ENCODE assay signal across 23 cellular contexts in the genomic region with DNA sequence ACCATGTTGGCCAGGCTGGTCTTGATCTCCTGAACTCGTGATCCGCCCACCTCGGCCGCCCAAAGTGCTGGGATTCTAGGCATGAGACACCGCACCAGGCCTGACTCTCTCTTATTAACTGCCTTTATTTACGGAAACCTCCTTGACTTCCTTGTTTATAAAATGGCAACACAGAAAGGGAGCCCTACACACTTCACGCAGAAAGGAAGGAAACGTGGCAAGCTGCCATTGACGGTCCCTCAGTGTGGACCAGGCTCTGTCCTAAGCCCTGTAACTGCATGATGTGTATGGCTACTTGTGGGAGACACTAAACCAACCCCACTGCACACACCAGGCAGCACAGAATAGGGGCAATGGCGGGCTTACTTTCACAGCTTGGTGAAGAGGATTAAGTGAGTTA. TPM values are rescaled to one million over a fixed set of nuclear protein-coding genes. Genes with fewer than 3 reads are reported as not detected.
A peak's percentile ranks its signal among the peaks of the same experiment; 100 is the strongest.
DNase-seq lines count a peak whose midpoint lies in the region; ATAC-seq, FAIRE-seq and TF ChIP-seq lines count a peak whose summit lies in the region.
"Had no signal": no experiment of that assay in that cellular context is flagged by ENCODE, and none has a peak within 500 bp of the region (broad histone marks: within the 10 kb centered on the region; RNA-seq: fewer than 3 reads in every experiment).

No MANE protein-coding gene starts in this region.

- peaks cover 18% of the 10 kb centered on the region for H3K36me3 Mint-ChIP-seq in chondrocyte (ENCODE audit: low read depth)
- H3K36me3 Mint-ChIP-seq in CD8-positive, alpha-beta T cell, result peaks cover 83% of the 10 kb centered on the region

- H3K27me3 Mint-ChIP-seq in chondrocyte (ENCODE audit: low read depth), result no peaks in the 10 kb centered on the region
- H3K27me3 Mint-ChIP-seq in CD8-positive, alpha-beta T cell (ENCODE audit: low read depth), result no peaks in the 10 kb centered on the region
- H3K27me3 Mint-ChIP-seq: activated CD8-positive, alpha-beta T cell treated with anti-CD3 and anti-CD28 coated beads for 36 hours; CD8-positive, alpha-beta memory T cell; IgD-negative memory B cell had no signal

- no peak for ATAC-seq in lung (ENCODE audit: insufficient read depth, low FRiP score)
- no peak for ATAC-seq in CD8-positive, alpha-beta T cell
- ATAC-seq in GM19023 (IDR thresholded peaks at IDR 0.05; ENCODE audit: unreplicated experiment), result no peak
- ATAC-seq: activated CD8-positive, alpha-beta T cell treated with anti-CD3 and anti-CD28 coated beads for 36 hours; body of pancreas; SK-N-SH treated with all-trans-retinoic acid at 6 μM for 48 hours had no signal

- TF ChIP-seq POLR2A in esophagus squamous epithelium (IDR thresholded peaks at IDR 0.05), result no peak

- H3K4me3 Mint-ChIP-seq in chondrocyte (ENCODE audit: unreplicated experiment), result no peak overlapping the region
- no peak overlapping the region for H3K4me3 Mint-ChIP-seq in CD8-positive, alpha-beta T cell
- H3K4me3 Mint-ChIP-seq: activated CD8-positive, alpha-beta T cell treated with anti-CD3 and anti-CD28 coated beads for 36 hours; IgD-negative memory B cell had no signal

- peak; percentile 49 for DNase-seq in chondrocyte (ENCODE audit: low spot score)
- no peak for DNase-seq in esophagus squamous epithelium (lab: John Stamatoyannopoulos, UW)
- DNase-seq in lung (ENCODE audit: low spot score), result no peak
- DNase-seq in CD8-positive, alpha-beta T cell, result no peak
- DNase-seq in activated naive CD4-positive, alpha-beta T cell treated with Interleukin-2 at 50 U/mL for 16 hours, result no peak
- DNase-seq in frontal cortex (ENCODE audit: low spot score in 2 of 2), result no peak
- DNase-seq: activated CD4-positive, CD25-positive, alpha-beta regulatory T cell; activated CD8-positive, alpha-beta T cell treated with anti-CD3 and anti-CD28 coated beads for 36 hours; activated naive CD4-positive, alpha-beta T cell treated with anti-CD3 and anti-CD28 coated beads, Interleukin-2, amount 50 U/mL, for 16 hours; activated T-cell treated with anti-CD3 and anti-CD28 coated beads, Interleukin-2, amount 50 U/mL, for 1 hour; CD8-positive, alpha-beta memory T cell; DMS53; NCI-H1417 treated with DMSO at 0.1 percent for 48 hours; NCI-H510A treated with DMSO at 0.1 percent for 48 hours; occipital lobe; sigmoid colon; T-helper 9 cell; transverse colon had no signal

- no peak overlapping the region for H3K27ac Mint-ChIP-seq in chondrocyte (ENCODE audit: unreplicated experiment)
- no peak overlapping the region for H3K27ac Mint-ChIP-seq in CD8-positive, alpha-beta T cell
- H3K27ac Mint-ChIP-seq: activated CD8-positive, alpha-beta T cell treated with anti-CD3 and anti-CD28 coated beads for 36 hours; IgD-negative memory B cell had no signal

- 82 to 92% methylated on average over 7 to 10 of the region's 10 CpGs for WGBS in esophagus squamous epithelium, 2 donors
- 64 to 69% methylated on average over 10 of the region's 10 CpGs for WGBS in lung, 2 donors

- TF ChIP-seq CTCF in chondrocyte (IDR thresholded peaks at IDR 0.05) (no peak), esophagus squamous epithelium (IDR thresholded peaks at IDR 0.05) (no peak), lung (IDR thresholded peaks at IDR 0.05; ENCODE audit: control extremely low read depth, extremely low read depth) (no peak)
- TF ChIP-seq CTCF in CD8-positive, alpha-beta T cell (IDR thresholded peaks at IDR 0.05), result no peak

- POLR2A ChIA-PET in CD8-positive, alpha-beta T cell (lab: Charles Lee), result interaction anchor here (1.2 kb wide), 2 partner anchors 10 to 528 kb away, joined by 3 read pairs; no protein-coding TSS in a partner anchor

- H3K4me3 ChIP-seq in esophagus squamous epithelium, result no peak overlapping the region
- H3K4me3 ChIP-seq in lung, result no peak overlapping the region
- H3K4me3 ChIP-seq in subcutaneous abdominal adipose tissue (ENCODE audit: low read depth in 1 of 5, low read length in 5 of 5), result peak overlapping the region in 2 of 5 donors; percentile 19 to 22
- no peak overlapping the region for H3K4me3 ChIP-seq in CD8-positive, alpha-beta T cell (ENCODE audit: low read depth, low read length)
- H3K4me3 ChIP-seq: body of pancreas, sigmoid colon, transverse colon had no signal

- H3K9me3 ChIP-seq in esophagus squamous epithelium (no peaks in the 10 kb centered on the region), lung (ENCODE audit: control insufficient read depth in 2 of 2, insufficient read depth in 1 of 2, low read length in 1 of 2) (no peaks in the 10 kb centered on the region), subcutaneous abdominal adipose tissue (ENCODE audit: control insufficient read depth in 5 of 5, low read length in 5 of 5) (no peaks in the 10 kb centered on the region)
- H3K9me3 ChIP-seq in CD8-positive, alpha-beta T cell (ENCODE audit: low read length), result no peaks in the 10 kb centered on the region
- H3K9me3 ChIP-seq: body of pancreas, sigmoid colon, transverse colon had no signal

- H3K27ac ChIP-seq in esophagus squamous epithelium (peak overlapping the region in 3 of 4 donors; percentile 10 to 55 (median 31)), lung (ENCODE audit: low read depth in 1 of 2, low read length in 1 of 2) (peak overlapping the region; percentile 9 to 46), subcutaneous abdominal adipose tissue (ENCODE audit: low read depth, low read length) (peak overlapping the region; percentile 50)
- H3K27ac ChIP-seq in CD8-positive, alpha-beta T cell (ENCODE audit: low read depth, low read length), result no peak overlapping the region

- no peak overlapping the region for H3K9ac ChIP-seq in subcutaneous abdominal adipose tissue (ENCODE audit: low read length in 5 of 5)

- FAIRE-seq in frontal cortex (lab: Jason Lieb, UNC), result no peak

- H3K27me3 ChIP-seq in esophagus squamous epithelium (no peaks in the 10 kb centered on the region), lung (ENCODE audit: control insufficient read depth, insufficient read depth) (no peaks in the 10 kb centered on the region), subcutaneous abdominal adipose tissue (ENCODE audit: control insufficient read depth in 5 of 5, insufficient read depth in 4 of 5, low read length in 5 of 5) (no peaks in the 10 kb centered on the region)
- H3K27me3 ChIP-seq in CD8-positive, alpha-beta T cell (ENCODE audit: insufficient read depth, low read length), result no peaks in the 10 kb centered on the region
- H3K27me3 ChIP-seq: body of pancreas, sigmoid colon, transverse colon had no signal

- intact Hi-C loops in esophagus squamous epithelium (cut with DNase I), result no loop called here
- intact Hi-C loops in CD8-positive, alpha-beta T cell (cut with DNase I, micrococcal nuclease), result no loop called here

- peaks cover 0 to 6% (median 0%) of the 10 kb centered on the region in 3 donors for H3K4me1 ChIP-seq in esophagus squamous epithelium
- H3K4me1 ChIP-seq in lung (ENCODE audit: control insufficient read depth in 2 of 2, insufficient read depth in 2 of 2, low read length in 2 of 2), result peaks cover 0 to 9% of the 10 kb centered on the region in 2 donors
- H3K4me1 ChIP-seq in subcutaneous abdominal adipose tissue (ENCODE audit: control insufficient read depth in 5 of 5, insufficient read depth in 5 of 5, low read length in 5 of 5), result peaks cover 0 to 20% (median 3%) of the 10 kb centered on the region in 5 donors
- no peaks in the 10 kb centered on the region for H3K4me1 ChIP-seq in CD8-positive, alpha-beta T cell (ENCODE audit: insufficient read depth, low read length)
- H3K4me1 ChIP-seq: sigmoid colon, transverse colon had no signal

- H3K4me1 Mint-ChIP-seq in chondrocyte (ENCODE audit: low read depth), result peaks cover 2% of the 10 kb centered on the region
- no peaks in the 10 kb centered on the region for H3K4me1 Mint-ChIP-seq in CD8-positive, alpha-beta T cell (ENCODE audit: low read depth)
- H3K4me1 Mint-ChIP-seq: IgD-negative memory B cell had no signal

- CTCF ChIA-PET in CD8-positive, alpha-beta T cell (lab: Charles Lee), result interaction anchor here (2.5 kb wide), 1 partner anchor 9 kb away, joined by 5 read pairs; no protein-coding TSS in a partner anchor

- H3K9me3 Mint-ChIP-seq in chondrocyte (ENCODE audit: low read depth), result no peaks in the 10 kb centered on the region
- no peaks in the 10 kb centered on the region for H3K9me3 Mint-ChIP-seq in CD8-positive, alpha-beta T cell
- H3K9me3 Mint-ChIP-seq: activated CD8-positive, alpha-beta T cell treated with anti-CD3 and anti-CD28 coated beads for 36 hours; CD8-positive, alpha-beta memory T cell; IgD-negative memory B cell had no signal

- H3K36me3 ChIP-seq in esophagus squamous epithelium, result peaks cover 7 to 100% (median 46%) of the 10 kb centered on the region in 3 donors
- H3K36me3 ChIP-seq in lung (ENCODE audit: control insufficient read depth in 2 of 2, insufficient read depth in 2 of 2, low read length in 2 of 2), result peaks cover 33% of the 10 kb centered on the region in 2 donors
- peaks cover 14 to 74% (median 68%) of the 10 kb centered on the region in 5 donors for H3K36me3 ChIP-seq in subcutaneous abdominal adipose tissue (ENCODE audit: control insufficient read depth in 5 of 5, insufficient read depth in 5 of 5, low read length in 5 of 5)
- peaks cover 50% of the 10 kb centered on the region for H3K36me3 ChIP-seq in CD8-positive, alpha-beta T cell (ENCODE audit: insufficient read depth, low read length)

RNA-seq across cellular contexts. Expression of gene CINP, which starts 11.7 kb away (rescaled TPM):
- 24.1 to 34.3 TPM (median 26.8 TPM) in 3 replicates for total RNA-seq in chondrocyte
- total RNA-seq in esophagus squamous epithelium, result 10 to 100 TPM; 23.2 to 42.4 (median 38.0) TPM
- 10 to 100 TPM; 31.0 to 31.9 TPM for total RNA-seq in lung
- 10 to 100 TPM; 36.8 to 71.9 TPM for polyA plus RNA-seq in lung
- total RNA-seq in CD8-positive, alpha-beta T cell, result 10 to 100 TPM; 15.9 to 19.2 TPM
- 24.9 TPM for total RNA-seq in frontal cortex

RNA-seq across cellular contexts. Expression of gene TECPR2, which starts 11.7 kb away (rescaled TPM):
- 29.0 to 34.4 TPM (median 32.2 TPM) in 3 replicates for total RNA-seq in chondrocyte
- 10 to 100 TPM in 3 of 4 donors, 1 to 10 TPM in 1; 5.4 to 18.1 (median 12.9) TPM for total RNA-seq in esophagus squamous epithelium
- 10 to 100 TPM; 24.4 to 30.3 TPM for total RNA-seq in lung
- 10 to 100 TPM in 1 of 2 donors, 1 to 10 TPM in 1; 5.6 to 14.5 TPM for polyA plus RNA-seq in lung
- 1 to 10 TPM; 3.4 to 5.8 TPM for total RNA-seq in CD8-positive, alpha-beta T cell
- 8.6 TPM for total RNA-seq in frontal cortex

RNA-seq across cellular contexts. Expression of gene ZNF839, which starts 31.5 kb away (rescaled TPM):
- total RNA-seq in chondrocyte (8.2 to 11.4 TPM (median 8.2 TPM) in 3 replicates), esophagus squamous epithelium (1 to 10 TPM; 4.7 to 7.2 (median 6.1) TPM), lung (10 to 100 TPM; 12.5 to 14.2 TPM), frontal cortex (12.6 TPM)
- 1 to 10 TPM; 6.1 to 8.1 TPM for polyA plus RNA-seq in lung
- 10 to 100 TPM; 25.9 to 28.1 TPM for total RNA-seq in CD8-positive, alpha-beta T cell

RNA-seq across cellular contexts. Expression of gene MOK, which starts 46.1 kb away (rescaled TPM):
- total RNA-seq in chondrocyte (3.8 to 10.1 TPM (median 4.5 TPM) in 3 replicates), esophagus squamous epithelium (1 to 10 TPM; 6.2 to 8.3 (median 6.4) TPM), lung (10 to 100 TPM; 35.2 to 35.4 TPM), frontal cortex (26.5 TPM)
- 10 to 100 TPM; 11.1 to 15.5 TPM for polyA plus RNA-seq in lung
- total RNA-seq in CD8-positive, alpha-beta T cell, result 1 to 10 TPM; 2.7 to 3.6 TPM
